ENCODE assay signal across 8 cellular contexts in the genomic region with DNA sequence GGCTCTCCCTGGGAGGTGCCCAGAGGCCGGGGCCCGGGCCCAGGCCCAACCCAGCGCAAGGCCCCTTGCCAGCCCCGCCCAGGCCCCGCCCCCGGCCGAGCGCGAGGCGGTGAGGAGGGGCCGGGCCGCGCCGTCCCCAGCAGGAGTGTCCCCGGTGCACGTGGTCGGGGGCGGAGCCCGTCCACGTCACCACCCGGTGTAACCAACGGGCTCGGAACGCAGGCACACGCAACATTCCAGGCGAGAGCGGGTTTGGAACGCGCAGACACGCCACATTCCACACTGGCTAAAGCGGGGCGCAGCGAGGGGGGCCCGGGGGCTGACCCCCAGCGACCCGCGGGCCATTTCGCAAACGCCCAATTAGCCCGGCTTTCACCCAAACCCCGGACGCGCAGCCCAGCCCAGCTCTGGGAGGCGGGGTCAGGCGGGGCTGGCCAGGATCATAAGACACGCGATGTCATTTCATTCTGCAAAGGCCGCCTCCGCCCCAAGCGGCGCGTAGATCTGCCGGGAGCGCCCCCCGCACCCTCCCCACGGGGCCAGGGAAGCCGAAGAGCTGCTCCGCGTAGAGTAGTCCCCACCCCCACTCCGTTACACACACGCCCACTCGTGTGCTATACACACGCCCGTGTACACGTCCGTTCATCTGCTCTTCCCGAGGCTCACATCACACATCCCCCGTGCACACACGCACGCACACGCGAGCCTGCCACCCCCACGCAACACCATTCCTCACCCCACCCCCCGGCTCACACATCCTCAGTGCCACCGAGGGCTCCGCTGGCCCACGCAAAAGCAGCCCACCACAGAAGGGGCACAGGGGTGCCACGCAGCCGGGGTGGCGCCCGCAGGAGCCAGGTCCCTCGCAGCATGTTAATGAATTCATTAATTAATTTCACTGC. TPM values are rescaled to one million over a fixed set of nuclear protein-coding genes. Genes with fewer than 3 reads are reported as not detected.
DNase-seq lines count a peak whose midpoint lies in the region; ATAC-seq, FAIRE-seq and TF ChIP-seq lines count a peak whose summit lies in the region.

No MANE protein-coding gene starts in this region.

- no peaks in the 10 kb centered on the region for H3K36me3 Mint-ChIP-seq in GM23338 (ENCODE audit: low read depth)
- H3K36me3 Mint-ChIP-seq in activated naive CD4-positive, alpha-beta T cell treated with anti-CD3 and anti-CD28 coated beads for 36 hours (ENCODE audit: low read depth): no peaks in the 10 kb centered on the region

- peaks cover 24% of the 10 kb centered on the region for H3K27me3 Mint-ChIP-seq in GM23338 (ENCODE audit: insufficient read depth, low read depth, poor library complexity)
- H3K27me3 Mint-ChIP-seq in activated naive CD4-positive, alpha-beta T cell treated with anti-CD3 and anti-CD28 coated beads for 36 hours (ENCODE audit: low read depth): no peaks in the 10 kb centered on the region

- H3K27ac ChIP-seq in GM23338 (ENCODE audit: low read depth): peak overlapping the region; percentile 100
- peak overlapping the region; percentile 91 for H3K27ac ChIP-seq in SJSA1
- H3K27ac ChIP-seq in neutrophil: peak overlapping the region; percentile 100
- peak overlapping the region; percentile 96 for H3K27ac ChIP-seq in subcutaneous abdominal adipose tissue (ENCODE audit: low read depth, low read length)

- peak overlapping the region; percentile 97 for H3K4me2 ChIP-seq in GM23338

- H3K4me3 Mint-ChIP-seq in GM23338: peak overlapping the region; percentile 96
- H3K4me3 Mint-ChIP-seq in activated naive CD4-positive, alpha-beta T cell treated with anti-CD3 and anti-CD28 coated beads for 36 hours: peak overlapping the region; percentile 98

- DNase-seq in ELR (ENCODE audit: low read depth) (peak; percentile 95), GM23338 (ENCODE audit: low spot score) (peak; percentile 97), LoVo (ENCODE audit: low spot score) (peak; percentile 95), SJSA1 (ENCODE audit: low read depth in 1 of 2, low spot score in 2 of 2) (peak; percentile 92 to 97), frontal cortex (ENCODE audit: low spot score in 2 of 2) (peak; percentile 96 to 99)
- peak; percentile 92 for DNase-seq in activated naive CD4-positive, alpha-beta T cell treated with anti-CD3 and anti-CD28 coated beads for 36 hours

- H2AFZ ChIP-seq in GM23338: no peak overlapping the region

- H3K36me3 ChIP-seq in GM23338 (ENCODE audit: insufficient read depth) (no peaks in the 10 kb centered on the region), SJSA1 (no peaks in the 10 kb centered on the region; the same call in 1 of the 2 replicates), neutrophil (no peaks in the 10 kb centered on the region), subcutaneous abdominal adipose tissue (ENCODE audit: control insufficient read depth in 5 of 5, insufficient read depth in 5 of 5, low read length in 5 of 5) (no peaks in the 10 kb centered on the region)

- intact Hi-C loops in activated naive CD4-positive, alpha-beta T cell treated with anti-CD3 and anti-CD28 coated beads for 36 hours (cut with micrococcal nuclease): loop anchor here (1.0 to 10.0 kb wide), 7 partner anchors 63 to 1745 kb away; a partner anchor contains a TSS

- FAIRE-seq in frontal cortex (lab: Jason Lieb, UNC): no peak

- H3K27me3 ChIP-seq in GM23338 (ENCODE audit: insufficient read depth): no peaks in the 10 kb centered on the region
- no peaks in the 10 kb centered on the region for H3K27me3 ChIP-seq in SJSA1 (replicated peaks)
- H3K27me3 ChIP-seq in neutrophil: no peaks in the 10 kb centered on the region
- no peaks in the 10 kb centered on the region for H3K27me3 ChIP-seq in subcutaneous abdominal adipose tissue (ENCODE audit: control insufficient read depth in 5 of 5, insufficient read depth in 4 of 5, low read length in 5 of 5)

- peak; percentile 43 for ATAC-seq in GM23338

- H3K9me2 ChIP-seq in GM23338 (ENCODE audit: insufficient read depth): no peaks in the 10 kb centered on the region

- CTCF ChIA-PET in activated naive CD4-positive, alpha-beta T cell treated with anti-CD3 and anti-CD28 coated beads for 36 hours (lab: Charles Lee): interaction anchor here (0.8 to 1.2 kb wide), 3 partner anchors 8 to 64 kb away, joined by 3 to 5 read pairs (median 3); a partner anchor contains a TSS

- H3K9ac ChIP-seq in subcutaneous abdominal adipose tissue (ENCODE audit: low read length in 5 of 5): peak overlapping the region; percentile 68 to 97 (median 95)

- H4K20me1 ChIP-seq in GM23338 (replicated peaks; ENCODE audit: insufficient read depth): no peaks in the 10 kb centered on the region

- peaks cover 30% of the 10 kb centered on the region for H3K4me1 ChIP-seq in GM23338 (ENCODE audit: insufficient read depth)
- peaks cover 47% of the 10 kb centered on the region for H3K4me1 ChIP-seq in SJSA1 (replicated peaks)
- H3K4me1 ChIP-seq in neutrophil (ENCODE audit: control insufficient read depth in 1 of 2, insufficient read depth in 1 of 2, low read depth in 1 of 2, low read length in 1 of 2): peaks cover 79 to 85% of the 10 kb centered on the region in 2 experiments
- H3K4me1 ChIP-seq in subcutaneous abdominal adipose tissue (ENCODE audit: control insufficient read depth in 5 of 5, insufficient read depth in 5 of 5, low read length in 5 of 5): peaks cover 31 to 81% (median 72%) of the 10 kb centered on the region in 5 donors

- peaks cover 18% of the 10 kb centered on the region for H3F3A ChIP-seq in GM23338 (replicated peaks; ENCODE audit: low read depth)

- peaks cover 29% of the 10 kb centered on the region for H3K79me2 ChIP-seq in GM23338 (replicated peaks; ENCODE audit: insufficient read depth)

- TF ChIP-seq CTCF in GM23338 (conservative IDR thresholded peaks at IDR 0.05; ENCODE audit: low read depth in 2 of 2) (no peak), neutrophil (IDR thresholded peaks at IDR 0.05) (peak; percentile 13)

- H3K9me3 ChIP-seq in SJSA1 (replicated peaks) (no peaks in the 10 kb centered on the region), neutrophil (no peaks in the 10 kb centered on the region), subcutaneous abdominal adipose tissue (ENCODE audit: control insufficient read depth in 5 of 5, low read length in 5 of 5) (no peaks in the 10 kb centered on the region)

- 0 out of 3 replicates have a peak, but pooled peaks cover 2% of the 10 kb centered on the region for H3K9me3 Mint-ChIP-seq in GM23338
- no peaks in the 10 kb centered on the region for H3K9me3 Mint-ChIP-seq in activated naive CD4-positive, alpha-beta T cell treated with anti-CD3 and anti-CD28 coated beads for 36 hours

- peaks cover 40% of the 10 kb centered on the region for H3K4me1 Mint-ChIP-seq in GM23338
- peaks cover 43% of the 10 kb centered on the region for H3K4me1 Mint-ChIP-seq in activated naive CD4-positive, alpha-beta T cell treated with anti-CD3 and anti-CD28 coated beads for 36 hours (ENCODE audit: low read depth)

- H3K27ac Mint-ChIP-seq in GM23338: peak overlapping the region; percentile 100
- peak overlapping the region; percentile 96 for H3K27ac Mint-ChIP-seq in activated naive CD4-positive, alpha-beta T cell treated with anti-CD3 and anti-CD28 coated beads for 36 hours

- H3K4me3 ChIP-seq in GM23338: peak overlapping the region; percentile 83
- H3K4me3 ChIP-seq in SJSA1: peak overlapping the region; percentile 52
- peak overlapping the region; percentile 69 to 95 for H3K4me3 ChIP-seq in neutrophil (ENCODE audit: low read depth in 1 of 2, low read length in 1 of 2)
- peak overlapping the region; percentile 84 to 97 (median 91) for H3K4me3 ChIP-seq in subcutaneous abdominal adipose tissue (ENCODE audit: low read depth in 1 of 5, low read length in 5 of 5)

TF ChIP-seq in GM23338, 12 proteins besides CTCF, POLR2A, EP300 and RAD21 (continues in another document):
- TF ChIP-seq JUNB (IDR thresholded peaks at IDR 0.05; ENCODE audit: unreplicated experiment) (no peak), NANOG (IDR thresholded peaks at IDR 0.05; ENCODE audit: borderline replicate concordance) (no peak), EZH2phosphoT487 (IDR thresholded peaks at IDR 0.05; ENCODE audit: unreplicated experiment) (no peak), CREB1 (CRISPR knock-in tag; IDR thresholded peaks at IDR 0.05; ENCODE audit: low read depth) (peak; percentile 91), STAT1 (IDR thresholded peaks at IDR 0.05; ENCODE audit: unreplicated experiment) (no peak), POLR2AphosphoS5 (IDR thresholded peaks at IDR 0.05; ENCODE audit: low read depth) (peak; percentile 46; the same call in 1 of the 2 replicates), ZNF114 (CRISPR knock-in tag; IDR thresholded peaks at IDR 0.05) (no peak), ZNF331 (CRISPR knock-in tag; IDR thresholded peaks at IDR 0.05; ENCODE audit: low read depth) (no peak)
- TF ChIP-seq, protein P1, sequence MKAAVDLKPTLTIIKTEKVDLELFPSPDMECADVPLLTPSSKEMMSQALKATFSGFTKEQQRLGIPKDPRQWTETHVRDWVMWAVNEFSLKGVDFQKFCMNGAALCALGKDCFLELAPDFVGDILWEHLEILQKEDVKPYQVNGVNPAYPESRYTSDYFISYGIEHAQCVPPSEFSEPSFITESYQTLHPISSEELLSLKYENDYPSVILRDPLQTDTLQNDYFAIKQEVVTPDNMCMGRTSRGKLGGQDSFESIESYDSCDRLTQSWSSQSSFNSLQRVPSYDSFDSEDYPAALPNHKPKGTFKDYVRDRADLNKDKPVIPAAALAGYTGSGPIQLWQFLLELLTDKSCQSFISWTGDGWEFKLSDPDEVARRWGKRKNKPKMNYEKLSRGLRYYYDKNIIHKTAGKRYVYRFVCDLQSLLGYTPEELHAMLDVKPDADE (IDR thresholded peaks at IDR 0.05): no peak

RNA-seq across cellular contexts. Expression of a gene that starts 1.0 kb away (rescaled TPM):
- 6.4 and 10.4 TPM in 2 replicates for total RNA-seq in GM23338 (2014; rRNA removed; shearing (Covaris generic))
- 5.7 and 6.7 TPM in 2 replicates for polyA plus RNA-seq in GM23338 (2016; fragmentation: Nextera tagmentation; extraction: Ambion mirVana)
- total RNA-seq in SJSA1 (2014; rRNA removed; shearing (Covaris generic)): 3.0 and 3.5 TPM in 2 replicates
- 10 to 100 TPM; 13.1 to 17.0 TPM for total RNA-seq in activated naive CD4-positive, alpha-beta T cell treated with anti-CD3 and anti-CD28 coated beads for 36 hours
- 7.7 TPM for total RNA-seq in frontal cortex

Comparison
In these comparisons a context has a peak if more than half of its experiments do, and no peak if none do; other contexts are left out.
1. Peak in every context shown above with its lines: DNase-seq, ATAC-seq, H3K4me3 ChIP-seq and H3K27ac ChIP-seq.